Comparison of ENCODE assay signal across 11 cellular contexts in the genomic region with DNA sequence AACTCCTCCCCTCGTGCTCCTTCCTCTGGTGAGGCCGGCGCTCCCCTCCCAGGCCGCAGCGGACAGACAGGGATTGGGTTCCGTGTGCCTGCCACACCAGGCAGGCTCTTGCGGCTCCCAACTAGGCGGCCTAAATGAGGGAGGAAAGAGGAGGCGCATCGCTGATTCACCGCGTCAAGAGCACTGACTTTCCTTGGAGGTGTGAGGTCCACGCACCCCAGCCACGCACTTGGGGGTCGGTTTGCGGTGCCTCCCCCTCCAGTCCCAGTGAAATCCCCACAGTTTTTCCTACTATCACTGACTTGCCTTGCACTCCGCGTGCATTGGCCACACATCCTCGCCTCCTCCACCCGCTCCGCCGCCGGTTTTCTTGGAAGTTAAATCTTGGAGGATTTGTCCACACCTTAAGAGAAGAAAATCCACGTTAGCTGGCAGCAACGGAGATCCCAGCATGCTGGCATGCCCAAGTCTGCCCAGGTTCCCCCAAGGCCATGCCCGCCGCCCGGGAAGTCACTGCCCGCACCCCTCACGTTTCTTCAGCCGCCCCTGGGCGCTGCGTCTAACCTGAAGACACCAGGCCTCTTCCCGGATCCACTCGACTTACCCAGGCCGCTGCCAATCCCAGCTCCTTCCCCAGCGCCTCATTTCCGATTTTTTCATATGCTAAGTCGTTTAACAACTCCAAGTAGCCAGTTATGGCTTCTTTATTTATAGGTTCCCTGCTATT. TPM values are rescaled to one million over a fixed set of nuclear protein-coding genes. Genes with fewer than 3 reads are reported as not detected.
DNase-seq lines count a peak whose midpoint lies in the region; ATAC-seq, FAIRE-seq and TF ChIP-seq lines count a peak whose summit lies in the region.
"Had no signal": no experiment of that assay in that cellular context is flagged by ENCODE, and none has a peak within 500 bp of the region (broad histone marks: within the 10 kb centered on the region; RNA-seq: fewer than 3 reads in every experiment).

No MANE protein-coding gene starts in this region.

- POLR2A ChIA-PET in HEK293 (lab: Yijun Ruan, JAX), result interaction anchor here (0.8 kb wide), 1 partner anchor 54 kb away, joined by 3 read pairs; no protein-coding TSS in a partner anchor
- POLR2A ChIA-PET in GM12878 (lab: Charles Lee), result no interaction called here

- no peak for TF ChIP-seq POLR2A in GM12878 (IDR thresholded peaks at IDR 0.05; ENCODE audit: low read depth, low read length)

- peaks cover 100% of the 10 kb centered on the region in 11 experiments for H3K27me3 ChIP-seq in BLaER1 treated with 17β-estradiol and CSF1 and Interleukin-3, amounts not matched to agents 10 nM and 100 nM
- H3K27me3 ChIP-seq in GM12878 (replicated peaks in 1 of 2; ENCODE audit: control insufficient read depth in 2 of 2, insufficient read depth in 2 of 2, low read length in 1 of 2), result peaks cover 9 to 50% of the 10 kb centered on the region in 2 experiments

- ATAC-seq in GM12878 (no peak), naive B cell (ENCODE audit: low read depth in 2 of 2) (no peak), HG02642 (IDR thresholded peaks at IDR 0.05; ENCODE audit: poor library complexity, unreplicated experiment) (no peak)

- no peak overlapping the region for H3K9ac ChIP-seq in BLaER1 treated with 17β-estradiol and CSF1 and Interleukin-3, amounts not matched to agents 10 nM and 100 nM
- H3K9ac ChIP-seq in GM12878 (ENCODE audit: control insufficient read depth, insufficient read depth, low read length), result no peak overlapping the region

- no peak for TF ChIP-seq CTCF in HEK293 (tag by site-specific recombination; IDR thresholded peaks at IDR 0.05)
- no peak for TF ChIP-seq CTCF in GM12878 (IDR thresholded peaks at IDR 0.05 in 2 of 3, conservative IDR thresholded peaks at IDR 0.05 in 1 of 3; ENCODE audit: control insufficient read depth in 2 of 3, extremely low read depth in 1 of 3, insufficient read depth in 1 of 3, low read depth in 3 of 3, low read length in 3 of 3)

- no peak for FAIRE-seq in GM12878 (lab: Jason Lieb, UNC)
- FAIRE-seq: GM18507 had no signal

- DNase-seq in GM12878 (ENCODE audit: low read depth, low spot score), result no peak
- no peak for DNase-seq in naive B cell
- no peak for DNase-seq in NCI-H146 treated with DMSO at 0.1 percent for 48 hours (lab: John Stamatoyannopoulos, UW; ENCODE audit: unreplicated experiment)
- DNase-seq in NCI-H128 (lab: John Stamatoyannopoulos, UW; ENCODE audit: unreplicated experiment), result no peak
- DNase-seq in SK-N-DZ (ENCODE audit: low spot score), result no peak
- DNase-seq: OCI-M1 had no signal

- H3K4me3 ChIP-seq in BLaER1 treated with 17β-estradiol and CSF1 and Interleukin-3, amounts not matched to agents 10 nM and 100 nM, result peak overlapping the region in 7 of 10 experiments; percentile 7 to 62 (median 49); a peak in 5 of 20 replicates
- H3K4me3 ChIP-seq in HEK293 (ENCODE audit: low read depth, low read length), result no peak overlapping the region
- H3K4me3 ChIP-seq in GM12878, result peak overlapping the region; percentile 75; the same call in 1 of the 2 replicates

- no TSS peak for BruUV-seq in GM12878 (replicated peaks; lab: Mats Ljungman, UMichigan)

- CTCF ChIA-PET in HEK293 (lab: Yijun Ruan, JAX) (interaction anchor here (0.6 kb wide), 1 partner anchor 1024 kb away, joined by 8 read pairs; no protein-coding TSS in a partner anchor), GM12878 (lab: Yijun Ruan, JAX) (no interaction called here)

- peaks cover 11 to 27% of the 10 kb centered on the region in 2 donors for H3K36me3 Mint-ChIP-seq in naive B cell

- H3K27me3 Mint-ChIP-seq in naive B cell, result peaks cover 45 to 58% (median 48%) of the 10 kb centered on the region in 3 donors

- in situ Hi-C loops in GM12878 (cut with MboI), result no loop called here

- RAD21 ChIA-PET in GM12878 (lab: Charles Lee; ENCODE audit: unreplicated experiment), result no interaction called here

- peaks cover 74 to 85% (median 83%) of the 10 kb centered on the region in 11 experiments for H3K9me3 ChIP-seq in BLaER1 treated with 17β-estradiol and CSF1 and Interleukin-3, amounts not matched to agents 10 nM and 100 nM (replicated peaks in 1 of 11)
- no peaks in the 10 kb centered on the region for H3K9me3 ChIP-seq in HEK293 (ENCODE audit: control insufficient read depth, insufficient read depth, low read depth, low read length)
- peaks cover 1% of the 10 kb centered on the region; the same call in 2 of the 3 replicates for H3K9me3 ChIP-seq in GM12878 (replicated peaks; ENCODE audit: control insufficient read depth, insufficient read depth, low read length)

- H3K4me1 ChIP-seq in BLaER1 treated with 17β-estradiol and CSF1 and Interleukin-3, amounts not matched to agents 10 nM and 100 nM, result peaks cover 0 to 10% (median 4%) of the 10 kb centered on the region in 10 experiments; a peak in 4 of 20 replicates
- H3K4me1 ChIP-seq in HEK293 (ENCODE audit: control insufficient read depth, insufficient read depth, low read length), result peaks cover 12% of the 10 kb centered on the region
- no peaks in the 10 kb centered on the region; the same call in 1 of the 2 replicates for H3K4me1 ChIP-seq in GM12878 (ENCODE audit: control insufficient read depth, insufficient read depth, low read length)

- peaks cover 0 to 48% (median 15%) of the 10 kb centered on the region in 11 experiments; a peak in 12 of 22 replicates for H4K20me1 ChIP-seq in BLaER1 treated with 17β-estradiol and CSF1 and Interleukin-3, amounts not matched to agents 10 nM and 100 nM
- no peaks in the 10 kb centered on the region for H4K20me1 ChIP-seq in GM12878 (ENCODE audit: control insufficient read depth, insufficient read depth)

- peak overlapping the region; percentile 71 to 92 (median 87) for H3K4me3 Mint-ChIP-seq in naive B cell

- no peak overlapping the region for H3K27ac ChIP-seq in BLaER1 treated with 17β-estradiol and CSF1 and Interleukin-3, amounts not matched to agents 10 nM and 100 nM
- H3K27ac ChIP-seq in HEK293 (ENCODE audit: extremely low read depth, low read depth, low read length) (no peak overlapping the region), GM12878 (ENCODE audit: control insufficient read depth, insufficient read depth) (no peak overlapping the region)
- H3K27ac ChIP-seq: skin epidermis had no signal

- peak overlapping the region; percentile 24 to 99 (median 92) for H3K27ac Mint-ChIP-seq in naive B cell

- no peak overlapping the region for H2AFZ ChIP-seq in GM12878 (ENCODE audit: control insufficient read depth, low read depth, low read length)

- intact Hi-C loops in GM12878 (cut with micrococcal nuclease; ENCODE audit: unreplicated experiment), result no loop called here

- peak overlapping the region in 4 of 11 experiments; percentile 61 to 79 (median 72); a peak in 6 of 22 replicates for H3K4me2 ChIP-seq in BLaER1 treated with 17β-estradiol and CSF1 and Interleukin-3, amounts not matched to agents 10 nM and 100 nM
- H3K4me2 ChIP-seq in GM12878 (ENCODE audit: control insufficient read depth, insufficient read depth), result peak overlapping the region; percentile 82; the same call in 1 of the 2 replicates

- TF ChIP-seq EP300 in GM12878 (IDR thresholded peaks at IDR 0.05; ENCODE audit: borderline replicate concordance in 1 of 2, control insufficient read depth in 1 of 2, low read depth in 2 of 2, low read length in 2 of 2), result no peak

- SMC1A ChIA-PET in GM12878 (lab: Charles Lee; ENCODE audit: uncharacterized antibody, unreplicated experiment), result no interaction called here

- H3K79me2 ChIP-seq in GM12878 (ENCODE audit: control insufficient read depth, insufficient read depth, low read length), result no peaks in the 10 kb centered on the region

- H3K36me3 ChIP-seq in BLaER1 treated with 17β-estradiol and CSF1 and Interleukin-3, amounts not matched to agents 10 nM and 100 nM, result peaks cover 0 to 6% (median 0%) of the 10 kb centered on the region in 11 experiments; a peak in 2 of 22 replicates
- H3K36me3 ChIP-seq in HEK293 (ENCODE audit: control insufficient read depth in 2 of 2, insufficient read depth in 1 of 2, low read length in 2 of 2) (no peaks in the 10 kb centered on the region), GM12878 (ENCODE audit: control insufficient read depth in 2 of 2, insufficient read depth in 2 of 2, low read length in 1 of 2) (no peaks in the 10 kb centered on the region)

- H3K9me3 Mint-ChIP-seq in naive B cell, result peaks cover 5 to 51% (median 28%) of the 10 kb centered on the region in 7 donors

- WGBS in GM12878 (ENCODE audit: insufficient coverage, insufficient replicate concordance, low lambda C conversion rate, missing lambda C conversion rate), result 39% methylated on average over 39 of the region's 39 CpGs

- peaks cover 22 to 38% (median 28%) of the 10 kb centered on the region in 3 donors for H3K4me1 Mint-ChIP-seq in naive B cell

- no peak for TF ChIP-seq RAD21 in GM12878 (IDR thresholded peaks at IDR 0.05; ENCODE audit: insufficient read depth, low read depth, low read length)

RNA-seq across cellular contexts. Expression of a gene that starts 1.1 kb away (rescaled TPM):
- total RNA-seq in GM12878 (2013; cell fraction: nucleolus; rRNA removed), result not detected in 2 replicates
- total RNA-seq in GM12878 (2014; rRNA removed) (not detected in 2 replicates), GM12878 (2014; rRNA removed; fragmentation: Illumina TruSeq; extraction: Trizol) (not detected in 2 replicates), GM12878 (2021) (not detected in 2 replicates)
- not detected for polyA plus RNA-seq in GM12878 (2011; ENCODE audit: low read depth)
- polyA plus RNA-seq in GM12878 (2011; rRNA removed) (not detected in 2 replicates), GM12878 (2014; fragmentation: Illumina TruSeq; extraction: Trizol) (not detected in 2 replicates), GM12878 (2014; fragmentation: Nextera tagmentation; extraction: Ambion mirVana) (not detected), GM12878 (2014; rRNA removed) (not detected in 2 replicates), GM12878 (2016; fragmentation: Nextera tagmentation; extraction: Ambion mirVana) (not detected), naive B cell (ENCODE audit: low read depth in 6 of 6) (not detected)
- not detected in 2 replicates for polyA plus RNA-seq in GM12878 (2011; cell fraction: cytosol; rRNA removed)
- not detected in 2 replicates for polyA plus RNA-seq in GM12878 (2011; cell fraction: nucleus; rRNA removed)
- not detected in 2 replicates for polyA plus RNA-seq in GM12878 (2012)
- not detected in 2 replicates for polyA minus RNA-seq in GM12878 (2011; rRNA and poly(A)+ RNA removed)
- not detected in 2 replicates for polyA minus RNA-seq in GM12878 (2011; cell fraction: cytosol; rRNA and poly(A)+ RNA removed)
- polyA minus RNA-seq in GM12878 (2011; cell fraction: nucleus; rRNA and poly(A)+ RNA removed), result not detected in 2 replicates
- polyA plus RNA-seq in SK-N-DZ (2014; cell fraction: cytosol; rRNA removed), result not detected in 2 replicates
- polyA plus RNA-seq in SK-N-DZ (2014; cell fraction: nucleus; rRNA removed), result not detected in 2 replicates

RNA-seq across cellular contexts. Expression of a gene that starts 46.2 kb away (rescaled TPM):
- total RNA-seq in GM12878 (2013; cell fraction: nucleolus; rRNA removed), result 66.0 and 70.4 TPM in 2 replicates
- total RNA-seq in GM12878 (2014; rRNA removed), result 17.1 and 29.3 TPM in 2 replicates
- 16.8 and 17.1 TPM in 2 replicates for total RNA-seq in GM12878 (2014; rRNA removed; fragmentation: Illumina TruSeq; extraction: Trizol)
- total RNA-seq in GM12878 (2021), result 12.2 and 13.8 TPM in 2 replicates
- polyA plus RNA-seq in GM12878 (2011; ENCODE audit: low read depth), result 6.1 TPM
- polyA plus RNA-seq in GM12878 (2011; rRNA removed), result 24.1 and 39.6 TPM in 2 replicates
- polyA plus RNA-seq in GM12878 (2011; cell fraction: cytosol; rRNA removed), result 5.8 and 7.6 TPM in 2 replicates
- 27.0 and 32.2 TPM in 2 replicates for polyA plus RNA-seq in GM12878 (2011; cell fraction: nucleus; rRNA removed)
- 11.0 and 11.1 TPM in 2 replicates for polyA plus RNA-seq in GM12878 (2012)
- polyA plus RNA-seq in GM12878 (2014; fragmentation: Illumina TruSeq; extraction: Trizol), result 17.0 and 20.6 TPM in 2 replicates
- 10 to 100 TPM; 13.8 to 20.2 TPM for polyA plus RNA-seq in GM12878 (2014; fragmentation: Nextera tagmentation; extraction: Ambion mirVana)
- polyA plus RNA-seq in GM12878 (2014; rRNA removed), result 12.4 and 15.2 TPM in 2 replicates
- polyA plus RNA-seq in GM12878 (2016; fragmentation: Nextera tagmentation; extraction: Ambion mirVana), result 10 to 100 TPM; 25.2 to 28.5 TPM
- polyA minus RNA-seq in GM12878 (2011; rRNA and poly(A)+ RNA removed), result 15.1 and 22.5 TPM in 2 replicates
- 5.0 and 5.7 TPM in 2 replicates for polyA minus RNA-seq in GM12878 (2011; cell fraction: cytosol; rRNA and poly(A)+ RNA removed)
- polyA minus RNA-seq in GM12878 (2011; cell fraction: nucleus; rRNA and poly(A)+ RNA removed), result 20.6 and 32.5 TPM in 2 replicates
- polyA plus RNA-seq in naive B cell (ENCODE audit: low read depth in 6 of 6), result 10 to 100 TPM; 13.4 to 35.8 (median 22.6) TPM
- polyA plus RNA-seq in SK-N-DZ (2014; cell fraction: cytosol; rRNA removed), result 11.7 and 12.7 TPM in 2 replicates
- polyA plus RNA-seq in SK-N-DZ (2014; cell fraction: nucleus; rRNA removed), result 40.5 and 51.8 TPM in 2 replicates
